ENCODE assay signal across 10 cellular contexts in the genomic region with DNA sequence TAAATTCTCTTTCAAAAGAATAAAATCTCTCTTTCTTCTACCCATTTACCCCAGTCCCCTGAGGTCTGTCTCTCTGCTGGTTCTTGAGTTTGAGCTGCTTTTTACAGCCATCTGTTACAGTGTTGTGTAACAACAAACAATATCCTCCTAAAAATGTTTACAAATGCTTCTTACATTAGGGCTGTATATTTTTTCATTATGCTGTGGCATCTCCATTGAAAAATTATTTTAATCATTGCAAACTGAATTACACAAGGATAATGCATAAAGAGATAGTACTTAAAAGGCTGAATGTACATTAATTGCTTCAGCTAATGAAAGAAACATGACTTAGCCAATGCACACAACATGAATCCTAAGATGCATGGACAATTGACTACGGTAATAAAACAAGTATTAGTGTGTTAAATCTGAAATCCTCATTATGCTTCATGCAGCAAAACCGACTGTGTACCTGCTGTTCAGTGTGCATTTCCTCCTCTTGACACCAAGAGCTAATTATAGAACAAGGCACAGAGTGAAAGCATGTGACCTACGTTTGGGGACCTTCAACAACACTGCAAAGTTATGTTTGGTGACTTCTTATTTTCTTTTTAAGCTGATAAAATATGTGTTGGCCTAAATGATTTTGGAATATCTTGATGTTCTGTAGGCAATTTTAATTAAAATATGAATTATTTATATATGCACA.
A peak's percentile ranks its signal among the peaks of the same experiment; 100 is the strongest.
DNase-seq lines count a peak whose midpoint lies in the region; ATAC-seq and TF ChIP-seq lines count a peak whose summit lies in the region.
"Had no signal": no experiment of that assay in that cellular context is flagged by ENCODE, and none has a peak within 500 bp of the region (broad histone marks: within the 10 kb centered on the region; RNA-seq: fewer than 3 reads in every experiment).

No MANE protein-coding gene starts in this region.

- no peaks in the 10 kb centered on the region for H3K9me3 ChIP-seq in aorta (ENCODE audit: control insufficient read depth, low read length)

- ATAC-seq in GM19395 (IDR thresholded peaks at IDR 0.05; ENCODE audit: unreplicated experiment) (peak; percentile 77), HG03039 (IDR thresholded peaks at IDR 0.05; ENCODE audit: unreplicated experiment) (peak; percentile 64), aorta (ENCODE audit: low FRiP score) (no peak), left cardiac atrium (no peak)

- DNase-seq in GM06990 (ENCODE audit: extremely low read depth, insufficient read length) = peak; percentile 9
- peak; percentile 25 for DNase-seq in NCI-H2171 (lab: John Stamatoyannopoulos, UW)
- no peak for DNase-seq in aorta
- DNase-seq in DMS79 (lab: John Stamatoyannopoulos, UW) = no peak
- DNase-seq in left cardiac atrium = no peak
- DNase-seq in NCI-H226 = no peak
- DNase-seq: effector CD8-positive, alpha-beta T cell had no signal

- intact Hi-C loops in aorta (cut with DNase I) (no loop called here), left cardiac atrium (cut with DNase I) (no loop called here)

- no peak for TF ChIP-seq CTCF in GM06990 (IDR thresholded peaks at IDR 0.05; ENCODE audit: insufficient read depth, low read length, poor library complexity, severe bottlenecking)

- no peak overlapping the region for H3K27ac ChIP-seq in aorta (ENCODE audit: low read depth in 1 of 2, low read length in 2 of 2)
- H3K27ac ChIP-seq: SK-N-MC had no signal

- H3K4me1 ChIP-seq in aorta (ENCODE audit: control insufficient read depth in 1 of 2, insufficient read depth in 2 of 2, low read length in 2 of 2) = no peaks in the 10 kb centered on the region

- H3K36me3 ChIP-seq in GM06990 (ENCODE audit: control insufficient read depth, insufficient read depth, low read length) = no peaks in the 10 kb centered on the region
- H3K36me3 ChIP-seq in aorta (ENCODE audit: control insufficient read depth in 1 of 2, insufficient read depth in 2 of 2, low read length in 1 of 2) = no peaks in the 10 kb centered on the region

- H3K27me3 ChIP-seq in GM06990 (replicated peaks; ENCODE audit: control insufficient read depth, insufficient read depth, low read length) (no peaks in the 10 kb centered on the region), aorta (ENCODE audit: control insufficient read depth in 1 of 2, insufficient read depth in 2 of 2, low read length in 1 of 2) (no peaks in the 10 kb centered on the region)

- WGBS in aorta, 2 donors = 34 to 37% methylated on average over 3 of the region's 3 CpGs

- H3K4me3 ChIP-seq in GM06990 (replicated peaks; ENCODE audit: low read depth, low read length) (no peak overlapping the region), aorta (ENCODE audit: low read length in 2 of 2) (no peak overlapping the region)
- H3K4me3 ChIP-seq: SK-N-MC had no signal

Comparison
In these comparisons a context has a peak if more than half of its experiments do, and no peak if none do; other contexts are left out.
1. DNase-seq: peak in GM06990 (single experiment) and NCI-H2171 (single experiment); none in aorta (0 of 2), DMS79 (single experiment), left cardiac atrium (single experiment) and NCI-H226 (single experiment).
2. ATAC-seq: peak in GM19395 (single experiment) and HG03039 (single experiment); none in aorta (single experiment) and left cardiac atrium (0 of 2).